10 cellular contexts compared by ENCODE assay signal in genomic region chr4:6109842-6110560, GRCh38.
A peak's percentile ranks its signal among the peaks of the same experiment; 100 is the strongest.
DNase-seq lines count a peak whose midpoint lies in the region; ATAC-seq, FAIRE-seq and TF ChIP-seq lines count a peak whose summit lies in the region.
"Had no signal": no experiment of that assay in that cellular context is flagged by ENCODE, and none has a peak within 500 bp of the region (broad histone marks: within the 10 kb centered on the region; RNA-seq: fewer than 3 reads in every experiment).

No MANE protein-coding gene starts in this region.

- H3K9me2 ChIP-seq in MM.1S (replicated peaks; ENCODE audit: insufficient read depth, low read length), result no peaks in the 10 kb centered on the region

- FAIRE-seq in urothelium cell line (lab: Jason Lieb, UNC), result no peak

- ATAC-seq in GM19467 (IDR thresholded peaks at IDR 0.05; ENCODE audit: unreplicated experiment), result no peak
- ATAC-seq in HG02885 (IDR thresholded peaks at IDR 0.05; ENCODE audit: poor library complexity, unreplicated experiment), result no peak
- ATAC-seq in GM18520 (IDR thresholded peaks at IDR 0.05; ENCODE audit: unreplicated experiment), result no peak
- ATAC-seq: activated T-cell treated with anti-CD3 and anti-CD28 coated beads, Interleukin-2, amount 50 U/mL, for 72 hours had no signal

- H3K9me3 ChIP-seq in MM.1S (replicated peaks; ENCODE audit: insufficient read depth, low read length), result no peaks in the 10 kb centered on the region
- H3K9me3 ChIP-seq in neuronal stem cell (replicated peaks in 1 of 2; ENCODE audit: control insufficient read depth in 2 of 2, insufficient read depth in 1 of 2, low read depth in 1 of 2, low read length in 2 of 2), result peaks cover 0 to 3% of the 10 kb centered on the region in 2 donors

- H2BK120ac ChIP-seq in neuronal stem cell (ENCODE audit: low read depth, low read length), result no peak overlapping the region

- no peak overlapping the region for H4K8ac ChIP-seq in neuronal stem cell (ENCODE audit: low read depth, low read length)

- no CpG with 5 or more reads among the region's 13 CpGs for WGBS in neuronal stem cell (ENCODE audit: extremely low coverage in 2 of 2, insufficient read length in 2 of 2, insufficient replicate concordance in 1 of 2), 2 donors

- H4K91ac ChIP-seq in neuronal stem cell (ENCODE audit: low read depth, low read length, poor library complexity), result no peak overlapping the region

- H2AFZ ChIP-seq in MM.1S (ENCODE audit: low read length) (no peak overlapping the region), neuronal stem cell (ENCODE audit: low read length) (no peak overlapping the region)

- H4K20me1 ChIP-seq in MM.1S (ENCODE audit: insufficient read depth, low read length), result no peaks in the 10 kb centered on the region

- H3K14ac ChIP-seq in neuronal stem cell (ENCODE audit: low read length), result no peak overlapping the region

- H3K4me2 ChIP-seq in MM.1S (ENCODE audit: low read depth, low read length) (no peak overlapping the region), neuronal stem cell (ENCODE audit: insufficient read depth, low read length, poor library complexity, severe bottlenecking) (no peak overlapping the region)

- no peak overlapping the region for H2BK5ac ChIP-seq in neuronal stem cell (ENCODE audit: low read length)

- H3K27me3 ChIP-seq in MM.1S (replicated peaks; ENCODE audit: insufficient read depth, low read length), result no peaks in the 10 kb centered on the region
- peaks cover 0 to 8% (median 0%) of the 10 kb centered on the region in 3 experiments for H3K27me3 ChIP-seq in neuronal stem cell (ENCODE audit: control insufficient read depth in 3 of 3, insufficient read depth in 3 of 3, low read depth in 1 of 3, low read length in 3 of 3)

- no peaks in the 10 kb centered on the region for H3K36me3 ChIP-seq in MM.1S (replicated peaks; ENCODE audit: insufficient read depth, low read length)
- H3K36me3 ChIP-seq in neuronal stem cell (replicated peaks in 1 of 2; ENCODE audit: control insufficient read depth in 2 of 2, insufficient read depth in 2 of 2, low read length in 2 of 2), result no peaks in the 10 kb centered on the region

- DNase-seq in GM12865 (ENCODE audit: low read depth) (peak; percentile 16), MM.1S (peak; percentile 45), chondrocyte (ENCODE audit: low spot score) (no peak), neuronal stem cell (ENCODE audit: low spot score) (peak; percentile 36), urothelium cell line (ENCODE audit: low spot score) (no peak)
- DNase-seq: activated T-cell treated with anti-CD3 and anti-CD28 coated beads, Interleukin-2, amount 50 U/mL, for 72 hours; HCEC 1CT had no signal

- no peak overlapping the region for H3K4me3 ChIP-seq in GM12865 (ENCODE audit: low read depth, low read length)
- no peak overlapping the region for H3K4me3 ChIP-seq in MM.1S (ENCODE audit: low read length)
- H3K4me3 ChIP-seq in neuronal stem cell (ENCODE audit: low read length in 2 of 2), result no peak overlapping the region

- H3K9ac ChIP-seq in MM.1S (ENCODE audit: low read length) (no peak overlapping the region), neuronal stem cell (ENCODE audit: low read depth, low read length, poor library complexity) (no peak overlapping the region)

- no peak overlapping the region for H3K27ac Mint-ChIP-seq in chondrocyte (ENCODE audit: unreplicated experiment)
- H3K27ac Mint-ChIP-seq: activated T-cell treated with anti-CD3 and anti-CD28 coated beads, Interleukin-2, amount 50 U/mL, for 72 hours had no signal

- TF ChIP-seq CTCF in GM12865 (IDR thresholded peaks at IDR 0.05; ENCODE audit: insufficient read depth, low read depth, low read length, missing control alignments) (peak; percentile 40), MM.1S (IDR thresholded peaks at IDR 0.05; ENCODE audit: low read length) (peak; percentile 50), chondrocyte (IDR thresholded peaks at IDR 0.05) (peak; percentile 39)

- H2AK5ac ChIP-seq in neuronal stem cell (ENCODE audit: low read depth, low read length), result peak overlapping the region; percentile 33

- peak overlapping the region; percentile 18 for H2BK12ac ChIP-seq in neuronal stem cell (ENCODE audit: low read length)

- H3K27ac ChIP-seq in MM.1S (ENCODE audit: low read length) (0 out of 2 replicates have a peak overlapping the region, but pooled peaks have one; percentile 87), neuronal stem cell (replicated peaks; ENCODE audit: low read length) (no peak overlapping the region)

- peaks cover 3% of the 10 kb centered on the region for H3K4me1 Mint-ChIP-seq in chondrocyte (ENCODE audit: low read depth)

- no peaks in the 10 kb centered on the region for H3K79me1 ChIP-seq in neuronal stem cell (ENCODE audit: low read depth, low read length)

- no peak overlapping the region for H3K23ac ChIP-seq in neuronal stem cell (ENCODE audit: low read depth, low read length, poor library complexity)

- H3K36me3 Mint-ChIP-seq in chondrocyte (ENCODE audit: low read depth), result no peaks in the 10 kb centered on the region

- no peak overlapping the region for H2BK15ac ChIP-seq in neuronal stem cell (ENCODE audit: low read length)

- no peak overlapping the region for H3K4me3 Mint-ChIP-seq in chondrocyte (ENCODE audit: unreplicated experiment)
- H3K4me3 Mint-ChIP-seq: activated T-cell treated with anti-CD3 and anti-CD28 coated beads, Interleukin-2, amount 50 U/mL, for 72 hours had no signal

- H3K4ac ChIP-seq in neuronal stem cell (ENCODE audit: low read length), result no peak overlapping the region

- H3F3A ChIP-seq in MM.1S (ENCODE audit: insufficient read depth, low read length), result peaks cover 10% of the 10 kb centered on the region

- peaks cover 27% of the 10 kb centered on the region for H3K4me1 ChIP-seq in MM.1S (ENCODE audit: low read length)
- peaks cover 0 to 16% of the 10 kb centered on the region in 2 donors for H3K4me1 ChIP-seq in neuronal stem cell (ENCODE audit: control insufficient read depth in 2 of 2, insufficient read depth in 1 of 2, low read depth in 1 of 2, low read length in 2 of 2)

- H3K18ac ChIP-seq in neuronal stem cell (ENCODE audit: low read length), result peak overlapping the region; percentile 53

- H3K9me3 Mint-ChIP-seq in chondrocyte (ENCODE audit: low read depth), result no peaks in the 10 kb centered on the region

- peaks cover 5% of the 10 kb centered on the region; the same call in 1 of the 2 replicates for H3K79me2 ChIP-seq in MM.1S (ENCODE audit: low read length)

- H3K27me3 Mint-ChIP-seq in chondrocyte (ENCODE audit: low read depth), result peaks cover 48% of the 10 kb centered on the region

Comparison
In these comparisons a context has a peak if more than half of its experiments do, and no peak if none do; other contexts are left out.
1. DNase-seq: peak in GM12865 (single experiment), MM.1S (single experiment) and neuronal stem cell (single experiment); none in chondrocyte (single experiment) and urothelium cell line (single experiment).
2. Peak in every context shown above with its lines, with median percentiles within 50 percentile points of each other: CTCF ChIP-seq.